ENCODE assay signal across 1 cellular context in genomic region chr6:43328528-43328927, GRCh38.
A peak's percentile ranks its signal among the peaks of the same experiment; 100 is the strongest.
TF ChIP-seq lines count a peak whose summit lies in the region.

No MANE protein-coding gene starts in this region.

TF ChIP-seq in K562, 482 proteins besides CTCF, POLR2A, EP300 and RAD21:
- TF ChIP-seq ZNF347 (CRISPR knock-in tag; IDR thresholded peaks at IDR 0.05; ENCODE audit: low read depth) = no peak
- TF ChIP-seq COPS2 (conservative IDR thresholded peaks at IDR 0.05) = no peak
- TF ChIP-seq MEIS2 (IDR thresholded peaks at IDR 0.05; ENCODE audit: partially characterized antibody) = peak; percentile 30
- TF ChIP-seq SP2 (IDR thresholded peaks at IDR 0.05; ENCODE audit: extremely low read depth, low read depth, low read length, poor library complexity, severe bottlenecking) = no peak
- TF ChIP-seq ZZZ3 (IDR thresholded peaks at IDR 0.05) = no peak
- no peak for TF ChIP-seq MECOM (CRISPR knock-in tag; IDR thresholded peaks at IDR 0.05)
- TF ChIP-seq ATF3 (IDR thresholded peaks at IDR 0.05) = peak; percentile 51; the same call in 1 of the 2 replicates
- TF ChIP-seq ATF3 (CRISPR knock-in tag; conservative IDR thresholded peaks at IDR 0.05) = no peak
- peak; percentile 51 for TF ChIP-seq FOSL1 (tag; conservative IDR thresholded peaks at IDR 0.05)
- no peak for TF ChIP-seq CREB3 (tag; conservative IDR thresholded peaks at IDR 0.05; ENCODE audit: low read depth)
- peak; percentile 75; the same call in 1 of the 2 replicates for TF ChIP-seq JUND (IDR thresholded peaks at IDR 0.05; ENCODE audit: borderline replicate concordance, low read depth, low read length)
- peak; percentile 50; the same call in 1 of the 3 replicates for TF ChIP-seq JUND (tag; IDR thresholded peaks at IDR 0.05; ENCODE audit: borderline replicate concordance, low read depth, low read length)
- TF ChIP-seq JUN (IDR thresholded peaks at IDR 0.05; ENCODE audit: borderline replicate concordance, low read depth, low read length) = 0 out of 2 replicates have a peak, but pooled peaks have one; percentile 41
- TF ChIP-seq JUN (CRISPR knock-in tag; IDR thresholded peaks at IDR 0.05; ENCODE audit: borderline replicate concordance) = no peak
- peak; percentile 22; the same call in 1 of the 2 replicates for TF ChIP-seq PKNOX1 (IDR thresholded peaks at IDR 0.05)
- TF ChIP-seq PHF20 (IDR thresholded peaks at IDR 0.05; ENCODE audit: partially characterized antibody) = no peak
- no peak for TF ChIP-seq ARNT (IDR thresholded peaks at IDR 0.05)
- TF ChIP-seq CTBP1 (IDR thresholded peaks at IDR 0.05; ENCODE audit: borderline replicate concordance) = peak; percentile 66
- TF ChIP-seq ZNF589 (CRISPR knock-in tag; IDR thresholded peaks at IDR 0.05; ENCODE audit: low read depth) = 0 out of 2 replicates have a peak, but pooled peaks have one; percentile 31
- no peak for TF ChIP-seq E2F3 (CRISPR knock-in tag; IDR thresholded peaks at IDR 0.05)
